Comparison of ENCODE assay signal across 9 cellular contexts in genomic region chr16:82192665-82193064, GRCh38. TPM values are rescaled to one million over a fixed set of nuclear protein-coding genes. Genes with fewer than 3 reads are reported as not detected.
DNase-seq lines count a peak whose midpoint lies in the region; TF ChIP-seq lines count a peak whose summit lies in the region.
"Had no signal": no experiment of that assay in that cellular context is flagged by ENCODE, and none has a peak within 500 bp of the region (broad histone marks: within the 10 kb centered on the region; RNA-seq: fewer than 3 reads in every experiment).

No MANE protein-coding gene starts in this region.

- WGBS in mesenchymal stem cell: 34% methylated on average over 4 of the region's 4 CpGs

- no peak overlapping the region for H2BK15ac ChIP-seq in mesenchymal stem cell (ENCODE audit: low read depth, poor library complexity, severe bottlenecking)

- peak overlapping the region in 1 of 2 experiments; percentile 43 for H3K18ac ChIP-seq in mesenchymal stem cell (ENCODE audit: low read depth in 1 of 2, low read length in 2 of 2)

- no peak overlapping the region for H3K4me2 ChIP-seq in mesenchymal stem cell (ENCODE audit: low read length, poor library complexity, severe bottlenecking)

- H3K4me3 ChIP-seq in Jurkat, Clone E6-1 (ENCODE audit: low read length): no peak overlapping the region
- no peak overlapping the region for H3K4me3 ChIP-seq in mesenchymal stem cell (ENCODE audit: insufficient read depth in 1 of 2, low read depth in 1 of 2, low read length in 2 of 2)

- H3K14ac ChIP-seq in mesenchymal stem cell (ENCODE audit: low read length in 2 of 2): no peak overlapping the region

- H3K27me3 ChIP-seq in mesenchymal stem cell (ENCODE audit: control insufficient read depth in 1 of 2, insufficient read depth in 1 of 2, low read length in 2 of 2): peaks cover 0 to 9% of the 10 kb centered on the region in 2 experiments

- peaks cover 77% of the 10 kb centered on the region for H3K4me1 Mint-ChIP-seq in CD14-positive monocyte
- H3K4me1 Mint-ChIP-seq: naive B cell had no signal

- DNase-seq in CD14-positive monocyte (ENCODE audit: low spot score) (peak; percentile 80), mesenchymal stem cell (peak; percentile 77), NCI-H774 (lab: John Stamatoyannopoulos, UW) (no peak), NCI-H2171 treated with DMSO at 0.1 percent for 48 hours (lab: John Stamatoyannopoulos, UW) (no peak), GM20000 (ENCODE audit: low spot score) (no peak), NCI-H128 (lab: John Stamatoyannopoulos, UW; ENCODE audit: unreplicated experiment) (no peak)
- peak; percentile 60 for DNase-seq in Jurkat, Clone E6-1 (ENCODE audit: low read depth, low spot score)
- DNase-seq in activated naive CD4-positive, alpha-beta T cell treated with anti-CD3 and anti-CD28 coated beads, Interleukin-2, amount 50 U/mL, for 16 hours: peak; percentile 17
- DNase-seq: naive B cell had no signal

- H3K79me1 ChIP-seq in mesenchymal stem cell (replicated peaks; ENCODE audit: low read length, poor library complexity, severe bottlenecking): no peaks in the 10 kb centered on the region

- H3K4me3 Mint-ChIP-seq in CD14-positive monocyte: peak overlapping the region in 1 of 2 donors; percentile 77
- H3K4me3 Mint-ChIP-seq: naive B cell had no signal

- peak overlapping the region; percentile 27 for H4K8ac ChIP-seq in mesenchymal stem cell (ENCODE audit: low read length)

- peak overlapping the region; percentile 97 to 100 (median 99) for H3K27ac Mint-ChIP-seq in CD14-positive monocyte

- H3K27ac ChIP-seq in mesenchymal stem cell (ENCODE audit: low read length, poor library complexity, severe bottlenecking): no peak overlapping the region

- no peaks in the 10 kb centered on the region for H3K27me3 Mint-ChIP-seq in CD14-positive monocyte (ENCODE audit: low read depth in 3 of 3)

- no peak overlapping the region for H2BK120ac ChIP-seq in mesenchymal stem cell (ENCODE audit: low read depth, low read length)

- H2BK12ac ChIP-seq in mesenchymal stem cell (ENCODE audit: low read length in 2 of 2): peak overlapping the region in 1 of 2 experiments; percentile 3

- H3K9me3 ChIP-seq in mesenchymal stem cell (ENCODE audit: control insufficient read depth, low read length): no peaks in the 10 kb centered on the region

- peaks cover 15 to 20% of the 10 kb centered on the region in 2 donors for H3K36me3 Mint-ChIP-seq in CD14-positive monocyte
- H3K36me3 Mint-ChIP-seq: naive B cell had no signal

- H2AK5ac ChIP-seq in mesenchymal stem cell (ENCODE audit: low read length, severe bottlenecking): no peak overlapping the region

- H3K36me3 ChIP-seq in mesenchymal stem cell (ENCODE audit: control insufficient read depth in 1 of 2, insufficient read depth in 2 of 2, low read depth in 1 of 2, low read length in 2 of 2): no peaks in the 10 kb centered on the region

- no peaks in the 10 kb centered on the region for H3K4me1 ChIP-seq in mesenchymal stem cell (ENCODE audit: control insufficient read depth, insufficient read depth, low read depth, low read length)

- no peak overlapping the region for H4K91ac ChIP-seq in mesenchymal stem cell (ENCODE audit: low read length)

- intact Hi-C loops in CD14-positive monocyte (cut with micrococcal nuclease): loop anchor here in 1 of 2 donors (5.0 kb wide), 1 partner anchor 35 kb away; no protein-coding TSS in a partner anchor

- no peak overlapping the region for H2AFZ ChIP-seq in mesenchymal stem cell (ENCODE audit: low read depth, low read length)

- H3K9ac ChIP-seq in mesenchymal stem cell (ENCODE audit: low read length): peak overlapping the region; percentile 42

- peaks cover 0 to 10% (median 1%) of the 10 kb centered on the region in 7 donors for H3K9me3 Mint-ChIP-seq in CD14-positive monocyte
- H3K9me3 Mint-ChIP-seq: naive B cell had no signal

- no peak overlapping the region for H2BK5ac ChIP-seq in mesenchymal stem cell (ENCODE audit: low read depth, low read length, poor library complexity, severe bottlenecking)

- TF ChIP-seq CTCF in CD14-positive monocyte (IDR thresholded peaks at IDR 0.05) (no peak), GM20000 (IDR thresholded peaks at IDR 0.05; ENCODE audit: extremely low read depth, missing control alignments) (no peak)

- no peak overlapping the region for H3K23ac ChIP-seq in mesenchymal stem cell (ENCODE audit: low read length in 2 of 2)

- no peak overlapping the region for H3K4ac ChIP-seq in mesenchymal stem cell (ENCODE audit: low read depth in 1 of 2, low read length in 2 of 2)

RNA-seq across cellular contexts. Expression of gene MPHOSPH6, which starts 22.6 kb away (rescaled TPM):
- polyA plus RNA-seq in CD14-positive monocyte: 10 to 100 TPM; 20.2 to 37.6 TPM
- polyA plus RNA-seq in Jurkat, Clone E6-1 (2012; ENCODE audit: insufficient read depth, insufficient read length): 78.0 TPM
- 57.1 TPM for polyA plus RNA-seq in mesenchymal stem cell (2013, experiment 1 of 2)
- polyA plus RNA-seq in mesenchymal stem cell (2013, experiment 2 of 2): 62.8 TPM

Comparison
In these comparisons a context has a peak if more than half of its experiments do, and no peak if none do; other contexts are left out.
1. DNase-seq: peak in CD14-positive monocyte (single experiment), Jurkat, Clone E6-1 (single experiment), activated naive CD4-positive, alpha-beta T cell treated with anti-CD3 and anti-CD28 coated beads, Interleukin-2, amount 50 U/mL, for 16 hours (single experiment) and mesenchymal stem cell (single experiment); none in NCI-H774 (single experiment), NCI-H2171 treated with DMSO at 0.1 percent for 48 hours (single experiment), GM20000 (single experiment) and NCI-H128 (single experiment).